8 cellular contexts compared by ENCODE assay signal in the genomic region with DNA sequence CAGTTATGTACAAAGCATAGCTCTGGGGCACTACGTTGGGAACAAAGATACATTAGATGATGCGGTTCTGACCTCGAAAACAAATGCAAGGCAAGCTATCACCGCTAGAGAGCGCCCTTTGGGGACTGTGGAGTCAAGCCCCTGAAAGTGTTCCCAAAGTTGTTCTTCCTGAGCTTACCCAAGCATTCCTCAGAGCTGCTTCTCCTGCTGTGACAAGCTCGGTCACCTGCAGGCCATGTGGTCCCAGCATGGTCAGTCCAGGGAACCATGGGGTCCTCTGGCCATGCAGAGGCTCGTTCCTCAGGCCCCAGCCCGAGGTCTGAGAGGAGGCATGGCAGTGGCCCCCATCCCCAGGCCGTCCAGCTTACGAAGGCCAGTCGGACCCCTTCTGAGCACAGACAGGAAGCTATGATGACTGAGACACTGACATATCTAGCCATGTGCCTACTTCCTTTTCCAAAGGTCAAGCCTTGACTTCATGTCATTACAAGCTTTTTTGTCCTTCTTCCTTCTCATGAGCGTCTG.
A peak's percentile ranks its signal among the peaks of the same experiment; 100 is the strongest.
DNase-seq lines count a peak whose midpoint lies in the region; ATAC-seq and TF ChIP-seq lines count a peak whose summit lies in the region.

No MANE protein-coding gene starts in this region.

- H3K4me3 ChIP-seq in foreskin fibroblast (ENCODE audit: low read depth in 1 of 2, low read length in 2 of 2), result no peak overlapping the region

- peak; percentile 10 for DNase-seq in SKM-1 treated with dmso at 0.1 percent for 144 hours (lab: John Stamatoyannopoulos, UW; ENCODE audit: unreplicated experiment)
- DNase-seq in SKM-1 (lab: John Stamatoyannopoulos, UW; ENCODE audit: unreplicated experiment), result no peak
- peak; percentile 77 for DNase-seq in activated CD8-positive, alpha-beta memory T cell treated with anti-CD3 and anti-CD28 coated beads for 24 hours
- peak in 1 of 2 donors; percentile 41 for DNase-seq in foreskin fibroblast
- DNase-seq in stimulated activated CD8-positive, alpha-beta memory T cell treated with anti-CD3 and anti-CD28 coated beads, Interleukin-7, amount 100 ng/mL, for 24 hours (ENCODE audit: low read depth), result peak; percentile 20
- no peak for DNase-seq in GDM1 (lab: John Stamatoyannopoulos, UW)

- peak; percentile 52 for TF ChIP-seq CTCF in foreskin fibroblast (IDR thresholded peaks at IDR 0.05; ENCODE audit: low read depth, low read length)

- ATAC-seq in GM18517 (IDR thresholded peaks at IDR 0.05; ENCODE audit: unreplicated experiment), result no peak
- ATAC-seq in HG02884 (IDR thresholded peaks at IDR 0.05; ENCODE audit: unreplicated experiment), result no peak

Comparison
In these comparisons a context has a peak if more than half of its experiments do, and no peak if none do; other contexts are left out.
1. DNase-seq: peak in SKM-1 treated with dmso at 0.1 percent for 144 hours (single experiment), activated CD8-positive, alpha-beta memory T cell treated with anti-CD3 and anti-CD28 coated beads for 24 hours (single experiment) and stimulated activated CD8-positive, alpha-beta memory T cell treated with anti-CD3 and anti-CD28 coated beads, Interleukin-7, amount 100 ng/mL, for 24 hours (single experiment); none in SKM-1 (single experiment) and GDM1 (single experiment).